21 cellular contexts compared by ENCODE assay signal in genomic region chr12:3809357-3810015, GRCh38. TPM values are rescaled to one million over a fixed set of nuclear protein-coding genes. Genes with fewer than 3 reads are reported as not detected.
A peak's percentile ranks its signal among the peaks of the same experiment; 100 is the strongest.
DNase-seq lines count a peak whose midpoint lies in the region; ATAC-seq and TF ChIP-seq lines count a peak whose summit lies in the region.
"Had no signal": no experiment of that assay in that cellular context is flagged by ENCODE, and none has a peak within 500 bp of the region (broad histone marks: within the 10 kb centered on the region; RNA-seq: fewer than 3 reads in every experiment).

No MANE protein-coding gene starts in this region.

- H3K79me1 ChIP-seq in mesendoderm (ENCODE audit: low read length): no peaks in the 10 kb centered on the region

- POLR2A ChIA-PET in T-cell (lab: Charles Lee): no interaction called here

- no peak for TF ChIP-seq POLR2A in heart left ventricle (IDR thresholded peaks at IDR 0.05)

- no peak overlapping the region for H3K4me2 ChIP-seq in mesendoderm (ENCODE audit: low read length)

- no CpG with 5 or more reads among the region's 6 CpGs for WGBS in mesendoderm (ENCODE audit: extremely low coverage, insufficient coverage, low lambda C conversion rate)
- 83 to 93% (median 91%) methylated on average over 6 of the region's 6 CpGs for WGBS in heart left ventricle, 4 donors

- H3K9me3 Mint-ChIP-seq in T-cell: no peaks in the 10 kb centered on the region
- H3K9me3 Mint-ChIP-seq: CD4-positive, CD25-positive, alpha-beta regulatory T cell; IgD-negative memory B cell had no signal

- peak overlapping the region; percentile 16 to 41 for H3K27ac Mint-ChIP-seq in T-cell

- peaks cover 47% of the 10 kb centered on the region for H3K36me3 Mint-ChIP-seq in T-cell

- no peak for ATAC-seq in T-cell (replicated peaks in 1 of 4)
- no peak for ATAC-seq in activated CD4-positive, CD25-positive, alpha-beta regulatory T cell treated with anti-CD3 and anti-CD28 coated beads, Interleukin-2, amount 50 U/mL, for 24 hours
- no peak for ATAC-seq in GM21723 (IDR thresholded peaks at IDR 0.05; ENCODE audit: unreplicated experiment)
- ATAC-seq in heart left ventricle: no peak
- ATAC-seq: GM12878 had no signal

- H3K23ac ChIP-seq in mesendoderm (ENCODE audit: low read length): no peak overlapping the region

- H3K9me3 ChIP-seq in heart left ventricle: no peaks in the 10 kb centered on the region
- H3K9me3 ChIP-seq: BE2C had no signal

- H3K79me2 ChIP-seq in mesendoderm (ENCODE audit: control insufficient read depth, insufficient read depth, low read length): no peaks in the 10 kb centered on the region

- no peaks in the 10 kb centered on the region for H3K4me1 ChIP-seq in mesendoderm (ENCODE audit: control insufficient read depth, low read depth, low read length)
- H3K4me1 ChIP-seq in heart left ventricle: no peaks in the 10 kb centered on the region
- H3K4me1 ChIP-seq: BE2C had no signal

- no peak overlapping the region for H2BK5ac ChIP-seq in mesendoderm (ENCODE audit: low read length)

- no peaks in the 10 kb centered on the region for H3K36me3 ChIP-seq in mesendoderm (ENCODE audit: control insufficient read depth, insufficient read depth, low read length)
- peaks cover 0 to 58% (median 32%) of the 10 kb centered on the region in 9 donors for H3K36me3 ChIP-seq in heart left ventricle
- H3K36me3 ChIP-seq: BE2C had no signal

- no peak overlapping the region for H4K8ac ChIP-seq in mesendoderm (ENCODE audit: low read depth, low read length)

- no peak overlapping the region for H3K4me3 Mint-ChIP-seq in T-cell
- H3K4me3 Mint-ChIP-seq: CD4-positive, CD25-positive, alpha-beta regulatory T cell; IgD-negative memory B cell had no signal

- H3K27ac ChIP-seq in mesendoderm (ENCODE audit: low read depth, low read length) (no peak overlapping the region), heart left ventricle (no peak overlapping the region)

- no peak overlapping the region for H3K56ac ChIP-seq in mesendoderm (ENCODE audit: low read length)

- H3K27me3 ChIP-seq in mesendoderm (ENCODE audit: insufficient read depth, low read length, poor library complexity) (no peaks in the 10 kb centered on the region), heart left ventricle (no peaks in the 10 kb centered on the region)
- H3K27me3 ChIP-seq: BE2C had no signal

- H3K27me3 Mint-ChIP-seq in T-cell: no peaks in the 10 kb centered on the region
- H3K27me3 Mint-ChIP-seq: CD4-positive, CD25-positive, alpha-beta regulatory T cell; IgD-negative memory B cell had no signal

- peak; percentile 7 for DNase-seq in stimulated activated CD4-positive, alpha-beta T cell treated with anti-CD3 and anti-CD28 coated beads, Interleukin-15, amount 100 ng/mL, for 24 hours
- DNase-seq in stimulated activated CD4-positive, alpha-beta T cell treated with anti-CD3 and anti-CD28 coated beads, Interleukin-4, amount 100 ng/mL, for 24 hours: no peak
- DNase-seq in T-cell: no peak
- DNase-seq in mesendoderm: peak; percentile 6
- no peak for DNase-seq in cerebellar nuclear complex (lab: John Stamatoyannopoulos, UW)
- no peak for DNase-seq in heart left ventricle
- DNase-seq: BE2C; Calu3; CD4-positive, CD25-positive, alpha-beta regulatory T cell; EL; H7; Karpas-422; NCI-H1092 treated with DMSO at 0.1 percent for 48 hours; NCI-H146; NCI-H2029 treated with DMSO at 0.1 percent for 48 hours; NCI-H2171; NCI-H526 had no signal

- peaks cover 9 to 19% (median 14%) of the 10 kb centered on the region in 3 donors for H3K4me1 Mint-ChIP-seq in T-cell

- no peak overlapping the region for H3K9ac ChIP-seq in mesendoderm (ENCODE audit: low read length)

- H2BK120ac ChIP-seq in mesendoderm (ENCODE audit: low read depth, low read length): no peak overlapping the region

- no peak overlapping the region for H2AK5ac ChIP-seq in mesendoderm (ENCODE audit: low read length)

- no peak overlapping the region for H3K4ac ChIP-seq in mesendoderm (ENCODE audit: low read depth, low read length)

- H3K4me3 ChIP-seq in mesendoderm (ENCODE audit: low read length) (no peak overlapping the region), heart left ventricle (no peak overlapping the region)
- H3K4me3 ChIP-seq: GM12878 had no signal

- no peak overlapping the region for H2BK15ac ChIP-seq in mesendoderm (replicated peaks; ENCODE audit: low read depth)

- no peak overlapping the region for H4K5ac ChIP-seq in mesendoderm (ENCODE audit: low read length)

- TF ChIP-seq CTCF in heart left ventricle (IDR thresholded peaks at IDR 0.05): no peak

- CTCF ChIA-PET in T-cell (lab: Charles Lee): interaction anchor here (0.6 to 0.8 kb wide), 2 partner anchors 9 to 509 kb away, joined by 3 read pairs; no protein-coding TSS in a partner anchor

- no peak overlapping the region for H3K18ac ChIP-seq in mesendoderm (ENCODE audit: low read length)

- intact Hi-C loops in heart left ventricle (cut with DNase I): loop anchor here in 2 of 10 donors (10.0 kb wide), 1 partner anchor 675 kb away; no protein-coding TSS in a partner anchor

RNA-seq across cellular contexts. Expression of gene CRACR2A, which starts 56.6 kb away (rescaled TPM):
- total RNA-seq in T-cell: 10 to 100 TPM; 38.3 to 47.0 (median 40.6) TPM
- polyA plus RNA-seq in mesendoderm (2013, experiment 1 of 2): 3.1 TPM
- 3.1 TPM for polyA plus RNA-seq in mesendoderm (2013, experiment 2 of 2)
- 10 to 100 TPM in 1 of 9 donors, 1 to 10 TPM in 8; 2.9 to 14.1 (median 6.4) TPM for total RNA-seq in heart left ventricle
- 1 to 10 TPM; 1.0 to 3.1 TPM for polyA plus RNA-seq in heart left ventricle

Comparison
In these comparisons a context has a peak if more than half of its experiments do, and no peak if none do; other contexts are left out.
1. DNase-seq: peak in stimulated activated CD4-positive, alpha-beta T cell treated with anti-CD3 and anti-CD28 coated beads, Interleukin-15, amount 100 ng/mL, for 24 hours (single experiment) and mesendoderm (single experiment); none in stimulated activated CD4-positive, alpha-beta T cell treated with anti-CD3 and anti-CD28 coated beads, Interleukin-4, amount 100 ng/mL, for 24 hours (single experiment), T-cell (0 of 34), cerebellar nuclear complex (0 of 2) and heart left ventricle (0 of 5).